Comparison of ENCODE assay signal across 1 cellular context in genomic region chr2:177164131-177164530, GRCh38.
TF ChIP-seq lines count a peak whose summit lies in the region.

No MANE protein-coding gene starts in this region.

TF ChIP-seq in HEK293, 187 proteins besides CTCF, POLR2A, EP300 and RAD21:
- TF ChIP-seq ZNF513 (tag by site-specific recombination; IDR thresholded peaks at IDR 0.05) (no peak), ZNF112 (tag by site-specific recombination; IDR thresholded peaks at IDR 0.05) (no peak), ZNF529 (tag by site-specific recombination; IDR thresholded peaks at IDR 0.05; ENCODE audit: insufficient replicate concordance) (no peak), ZNF350 (tag by site-specific recombination; IDR thresholded peaks at IDR 0.05) (no peak), BCL6B (tag by site-specific recombination; IDR thresholded peaks at IDR 0.05) (no peak), ZNF843 (tag by site-specific recombination; IDR thresholded peaks at IDR 0.05) (no peak), ZNF132 (tag by site-specific recombination; IDR thresholded peaks at IDR 0.05; ENCODE audit: borderline replicate concordance) (no peak), ZNF48 (tag by site-specific recombination; IDR thresholded peaks at IDR 0.05) (no peak), ZNF146 (tag by site-specific recombination; IDR thresholded peaks at IDR 0.05) (no peak), WT1 (tag by site-specific recombination; IDR thresholded peaks at IDR 0.05) (no peak), ZNF37A (tag by site-specific recombination; IDR thresholded peaks at IDR 0.05) (no peak), ZNF302 (tag by site-specific recombination; IDR thresholded peaks at IDR 0.05; ENCODE audit: low read depth) (no peak), ZNF174 (tag by site-specific recombination; IDR thresholded peaks at IDR 0.05) (no peak), ZNF26 (tag by site-specific recombination; IDR thresholded peaks at IDR 0.05) (no peak), ZNF16 (tag by site-specific recombination; IDR thresholded peaks at IDR 0.05; ENCODE audit: low read depth) (no peak), KLF1 (tag by site-specific recombination; IDR thresholded peaks at IDR 0.05) (no peak), ZNF791 (tag by site-specific recombination; IDR thresholded peaks at IDR 0.05) (no peak), PRDM10 (tag by site-specific recombination; IDR thresholded peaks at IDR 0.05) (no peak), ZBTB6 (tag by site-specific recombination; IDR thresholded peaks at IDR 0.05) (no peak), ZNF658 (tag by site-specific recombination; IDR thresholded peaks at IDR 0.05) (no peak)
TF ChIP-seq in HEK293: peak in this region for 0.
